ENCODE assay signal across 1 cellular context in the genomic region with DNA sequence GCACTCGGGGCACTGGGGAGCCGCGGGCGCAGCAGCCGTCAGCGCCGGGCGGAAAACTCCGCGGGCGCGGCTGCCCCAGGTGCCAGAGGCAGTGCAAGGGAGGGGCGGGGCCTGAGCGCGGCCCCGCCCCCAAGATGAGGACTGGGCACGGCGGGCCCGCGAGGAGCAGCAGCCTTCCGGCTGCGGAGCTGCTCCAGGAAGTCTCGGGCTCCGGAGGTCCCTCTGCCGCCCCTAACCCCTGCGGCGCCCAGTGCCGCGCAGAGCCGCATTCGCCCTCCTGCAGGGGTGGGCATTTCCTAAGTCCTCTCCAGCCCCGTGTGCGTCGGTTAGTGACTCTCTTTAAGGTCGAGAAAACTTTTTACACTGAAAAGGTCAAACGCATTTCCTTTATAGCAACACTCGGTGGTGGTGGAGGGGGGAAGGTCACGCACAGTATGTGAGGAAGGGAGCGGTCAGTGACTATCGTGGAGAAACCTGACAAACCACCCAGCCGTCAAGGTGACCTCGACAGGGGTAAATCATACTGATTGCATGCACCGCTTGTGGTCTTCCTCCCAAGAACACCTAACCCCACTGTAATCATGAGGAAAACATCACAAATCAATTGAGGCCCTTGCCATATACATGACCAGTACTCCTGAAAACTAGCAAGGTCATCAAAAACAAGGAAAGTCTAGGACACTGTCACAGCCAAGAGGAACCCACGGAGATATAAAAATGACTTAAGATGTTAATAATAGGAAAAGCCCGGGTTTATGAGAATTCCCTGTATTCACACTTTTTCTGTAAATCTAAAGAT.
TF ChIP-seq lines count a peak whose summit lies in the region.

TSS of gene ANXA11 (minus strand) at position 60 of the 799 bp plus-strand sequence. CDS start 32,676 bp downstream, outside the sequence.

TF ChIP-seq in K562, 482 proteins besides CTCF, POLR2A, EP300 and RAD21 (continued from another document and continues in another):
- TF ChIP-seq, protein P1, sequence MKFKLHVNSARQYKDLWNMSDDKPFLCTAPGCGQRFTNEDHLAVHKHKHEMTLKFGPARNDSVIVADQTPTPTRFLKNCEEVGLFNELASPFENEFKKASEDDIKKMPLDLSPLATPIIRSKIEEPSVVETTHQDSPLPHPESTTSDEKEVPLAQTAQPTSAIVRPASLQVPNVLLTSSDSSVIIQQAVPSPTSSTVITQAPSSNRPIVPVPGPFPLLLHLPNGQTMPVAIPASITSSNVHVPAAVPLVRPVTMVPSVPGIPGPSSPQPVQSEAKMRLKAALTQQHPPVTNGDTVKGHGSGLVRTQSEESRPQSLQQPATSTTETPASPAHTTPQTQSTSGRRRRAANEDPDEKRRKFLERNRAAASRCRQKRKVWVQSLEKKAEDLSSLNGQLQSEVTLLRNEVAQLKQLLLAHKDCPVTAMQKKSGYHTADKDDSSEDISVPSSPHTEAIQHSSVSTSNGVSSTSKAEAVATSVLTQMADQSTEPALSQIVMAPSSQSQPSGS (CRISPR knock-in tag; IDR thresholded peaks at IDR 0.05): no peak
- TF ChIP-seq RBBP5 (IDR thresholded peaks at IDR 0.05; ENCODE audit: borderline replicate concordance, insufficient read depth, low read length, poor library complexity, severe bottlenecking) (peak; percentile 63), MCM7 (IDR thresholded peaks at IDR 0.05) (no peak), CHD1 (IDR thresholded peaks at IDR 0.05; ENCODE audit: low read length) (no peak), RBM34 (IDR thresholded peaks at IDR 0.05; ENCODE audit: borderline replicate concordance, insufficient read depth, low read length) (no peak), ZBTB1 (CRISPR knock-in tag; IDR thresholded peaks at IDR 0.05; ENCODE audit: borderline replicate concordance, low read depth) (0 out of 2 replicates have a peak, but pooled peaks have one; percentile 61), GATAD2A (IDR thresholded peaks at IDR 0.05) (0 out of 2 replicates have a peak, but pooled peaks have one; percentile 52), ZNF134 (CRISPR knock-in tag; conservative IDR thresholded peaks at IDR 0.05) (no peak), ZNF695 (CRISPR knock-in tag; IDR thresholded peaks at IDR 0.05) (no peak), HNRNPL (IDR thresholded peaks at IDR 0.05; ENCODE audit: low read depth, low read length) (peak; percentile 91), ARID3B (CRISPR knock-in tag; IDR thresholded peaks at IDR 0.05; ENCODE audit: borderline replicate concordance) (0 out of 2 replicates have a peak, but pooled peaks have one; percentile 51), TOE1 (IDR thresholded peaks at IDR 0.05; ENCODE audit: borderline replicate concordance) (peak; percentile 64; the same call in 1 of the 2 replicates), TOE1 (CRISPR knock-in tag; IDR thresholded peaks at IDR 0.05; ENCODE audit: borderline replicate concordance, low read depth) (no peak), E2F6 (IDR thresholded peaks at IDR 0.05; ENCODE audit: borderline replicate concordance in 1 of 2, extremely low read depth in 1 of 2, insufficient read depth in 1 of 2, insufficient read length in 1 of 2, low read depth in 1 of 2, low read length in 1 of 2, poor library complexity in 1 of 2, severe bottlenecking in 1 of 2) (peak; percentile 28 to 51), SMARCE1 (IDR thresholded peaks at IDR 0.05) (peak; percentile 72), C11orf30 (IDR thresholded peaks at IDR 0.05; ENCODE audit: low read depth) (peak; percentile 98), ZNF444 (CRISPR knock-in tag; IDR thresholded peaks at IDR 0.05) (no peak), PHF8 (IDR thresholded peaks at IDR 0.05; ENCODE audit: borderline replicate concordance, low read length) (peak; percentile 97), ZNF79 (CRISPR knock-in tag; IDR thresholded peaks at IDR 0.05; ENCODE audit: low read depth) (no peak), ASH1L (IDR thresholded peaks at IDR 0.05; ENCODE audit: borderline replicate concordance, low read depth, partially characterized antibody) (peak; percentile 47), ETV6 (IDR thresholded peaks at IDR 0.05; ENCODE audit: borderline replicate concordance in 1 of 2, low read depth in 2 of 2, low read length in 1 of 2) (no peak), ETV6 (CRISPR knock-in tag; IDR thresholded peaks at IDR 0.05; ENCODE audit: borderline replicate concordance) (no peak), CTBP1 (IDR thresholded peaks at IDR 0.05; ENCODE audit: borderline replicate concordance) (peak; percentile 79; the same call in 1 of the 2 replicates), POLR3A (IDR thresholded peaks at IDR 0.05; ENCODE audit: borderline replicate concordance, extremely low read depth, insufficient read depth, insufficient read length) (no peak), FUS (optimal IDR thresholded peaks at IDR 0.05; ENCODE audit: low read depth, low read length) (no peak), PCBP2 (IDR thresholded peaks at IDR 0.05; ENCODE audit: low read depth, low read length, poor library complexity, severe bottlenecking) (no peak), MEF2D (tag; conservative IDR thresholded peaks at IDR 0.05; ENCODE audit: low read depth) (peak; percentile 46; the same call in 1 of the 2 replicates), ARID1B (IDR thresholded peaks at IDR 0.05) (peak; percentile 47; the same call in 1 of the 2 replicates), NRF1 (conservative IDR thresholded peaks at IDR 0.05 in 1 of 2, IDR thresholded peaks at IDR 0.05 in 1 of 2) (peak; percentile 56 to 61), ZNF184 (CRISPR knock-in tag; IDR thresholded peaks at IDR 0.05) (no peak), FOXJ2 (tag; IDR thresholded peaks at IDR 0.05) (no peak)
- TF ChIP-seq, protein P2, sequence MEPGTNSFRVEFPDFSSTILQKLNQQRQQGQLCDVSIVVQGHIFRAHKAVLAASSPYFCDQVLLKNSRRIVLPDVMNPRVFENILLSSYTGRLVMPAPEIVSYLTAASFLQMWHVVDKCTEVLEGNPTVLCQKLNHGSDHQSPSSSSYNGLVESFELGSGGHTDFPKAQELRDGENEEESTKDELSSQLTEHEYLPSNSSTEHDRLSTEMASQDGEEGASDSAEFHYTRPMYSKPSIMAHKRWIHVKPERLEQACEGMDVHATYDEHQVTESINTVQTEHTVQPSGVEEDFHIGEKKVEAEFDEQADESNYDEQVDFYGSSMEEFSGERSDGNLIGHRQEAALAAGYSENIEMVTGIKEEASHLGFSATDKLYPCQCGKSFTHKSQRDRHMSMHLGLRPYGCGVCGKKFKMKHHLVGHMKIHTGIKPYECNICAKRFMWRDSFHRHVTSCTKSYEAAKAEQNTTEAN (CRISPR knock-in tag; IDR thresholded peaks at IDR 0.05): 0 out of 2 replicates have a peak, but pooled peaks have one; percentile 37
- TF ChIP-seq, protein P3, sequence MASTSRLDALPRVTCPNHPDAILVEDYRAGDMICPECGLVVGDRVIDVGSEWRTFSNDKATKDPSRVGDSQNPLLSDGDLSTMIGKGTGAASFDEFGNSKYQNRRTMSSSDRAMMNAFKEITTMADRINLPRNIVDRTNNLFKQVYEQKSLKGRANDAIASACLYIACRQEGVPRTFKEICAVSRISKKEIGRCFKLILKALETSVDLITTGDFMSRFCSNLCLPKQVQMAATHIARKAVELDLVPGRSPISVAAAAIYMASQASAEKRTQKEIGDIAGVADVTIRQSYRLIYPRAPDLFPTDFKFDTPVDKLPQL (IDR thresholded peaks at IDR 0.05; ENCODE audit: extremely low read depth, insufficient read length): no peak
- TF ChIP-seq, protein P4, sequence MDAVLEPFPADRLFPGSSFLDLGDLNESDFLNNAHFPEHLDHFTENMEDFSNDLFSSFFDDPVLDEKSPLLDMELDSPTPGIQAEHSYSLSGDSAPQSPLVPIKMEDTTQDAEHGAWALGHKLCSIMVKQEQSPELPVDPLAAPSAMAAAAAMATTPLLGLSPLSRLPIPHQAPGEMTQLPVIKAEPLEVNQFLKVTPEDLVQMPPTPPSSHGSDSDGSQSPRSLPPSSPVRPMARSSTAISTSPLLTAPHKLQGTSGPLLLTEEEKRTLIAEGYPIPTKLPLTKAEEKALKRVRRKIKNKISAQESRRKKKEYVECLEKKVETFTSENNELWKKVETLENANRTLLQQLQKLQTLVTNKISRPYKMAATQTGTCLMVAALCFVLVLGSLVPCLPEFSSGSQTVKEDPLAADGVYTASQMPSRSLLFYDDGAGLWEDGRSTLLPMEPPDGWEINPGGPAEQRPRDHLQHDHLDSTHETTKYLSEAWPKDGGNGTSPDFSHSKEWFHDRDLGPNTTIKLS (IDR thresholded peaks at IDR 0.05; ENCODE audit: borderline replicate concordance, low read depth): 0 out of 2 replicates have a peak, but pooled peaks have one; percentile 45
- TF ChIP-seq, protein P5, sequence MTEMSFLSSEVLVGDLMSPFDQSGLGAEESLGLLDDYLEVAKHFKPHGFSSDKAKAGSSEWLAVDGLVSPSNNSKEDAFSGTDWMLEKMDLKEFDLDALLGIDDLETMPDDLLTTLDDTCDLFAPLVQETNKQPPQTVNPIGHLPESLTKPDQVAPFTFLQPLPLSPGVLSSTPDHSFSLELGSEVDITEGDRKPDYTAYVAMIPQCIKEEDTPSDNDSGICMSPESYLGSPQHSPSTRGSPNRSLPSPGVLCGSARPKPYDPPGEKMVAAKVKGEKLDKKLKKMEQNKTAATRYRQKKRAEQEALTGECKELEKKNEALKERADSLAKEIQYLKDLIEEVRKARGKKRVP (CRISPR knock-in tag; IDR thresholded peaks at IDR 0.05): no peak
- TF ChIP-seq, protein P6, sequence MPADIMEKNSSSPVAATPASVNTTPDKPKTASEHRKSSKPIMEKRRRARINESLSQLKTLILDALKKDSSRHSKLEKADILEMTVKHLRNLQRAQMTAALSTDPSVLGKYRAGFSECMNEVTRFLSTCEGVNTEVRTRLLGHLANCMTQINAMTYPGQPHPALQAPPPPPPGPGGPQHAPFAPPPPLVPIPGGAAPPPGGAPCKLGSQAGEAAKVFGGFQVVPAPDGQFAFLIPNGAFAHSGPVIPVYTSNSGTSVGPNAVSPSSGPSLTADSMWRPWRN (IDR thresholded peaks at IDR 0.05; ENCODE audit: low read depth): 0 out of 2 replicates have a peak, but pooled peaks have one; percentile 37
- TF ChIP-seq, protein P7, sequence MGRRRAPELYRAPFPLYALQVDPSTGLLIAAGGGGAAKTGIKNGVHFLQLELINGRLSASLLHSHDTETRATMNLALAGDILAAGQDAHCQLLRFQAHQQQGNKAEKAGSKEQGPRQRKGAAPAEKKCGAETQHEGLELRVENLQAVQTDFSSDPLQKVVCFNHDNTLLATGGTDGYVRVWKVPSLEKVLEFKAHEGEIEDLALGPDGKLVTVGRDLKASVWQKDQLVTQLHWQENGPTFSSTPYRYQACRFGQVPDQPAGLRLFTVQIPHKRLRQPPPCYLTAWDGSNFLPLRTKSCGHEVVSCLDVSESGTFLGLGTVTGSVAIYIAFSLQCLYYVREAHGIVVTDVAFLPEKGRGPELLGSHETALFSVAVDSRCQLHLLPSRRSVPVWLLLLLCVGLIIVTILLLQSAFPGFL (CRISPR knock-in tag; IDR thresholded peaks at IDR 0.05): 0 out of 2 replicates have a peak, but pooled peaks have one; percentile 74
- TF ChIP-seq, protein P8, sequence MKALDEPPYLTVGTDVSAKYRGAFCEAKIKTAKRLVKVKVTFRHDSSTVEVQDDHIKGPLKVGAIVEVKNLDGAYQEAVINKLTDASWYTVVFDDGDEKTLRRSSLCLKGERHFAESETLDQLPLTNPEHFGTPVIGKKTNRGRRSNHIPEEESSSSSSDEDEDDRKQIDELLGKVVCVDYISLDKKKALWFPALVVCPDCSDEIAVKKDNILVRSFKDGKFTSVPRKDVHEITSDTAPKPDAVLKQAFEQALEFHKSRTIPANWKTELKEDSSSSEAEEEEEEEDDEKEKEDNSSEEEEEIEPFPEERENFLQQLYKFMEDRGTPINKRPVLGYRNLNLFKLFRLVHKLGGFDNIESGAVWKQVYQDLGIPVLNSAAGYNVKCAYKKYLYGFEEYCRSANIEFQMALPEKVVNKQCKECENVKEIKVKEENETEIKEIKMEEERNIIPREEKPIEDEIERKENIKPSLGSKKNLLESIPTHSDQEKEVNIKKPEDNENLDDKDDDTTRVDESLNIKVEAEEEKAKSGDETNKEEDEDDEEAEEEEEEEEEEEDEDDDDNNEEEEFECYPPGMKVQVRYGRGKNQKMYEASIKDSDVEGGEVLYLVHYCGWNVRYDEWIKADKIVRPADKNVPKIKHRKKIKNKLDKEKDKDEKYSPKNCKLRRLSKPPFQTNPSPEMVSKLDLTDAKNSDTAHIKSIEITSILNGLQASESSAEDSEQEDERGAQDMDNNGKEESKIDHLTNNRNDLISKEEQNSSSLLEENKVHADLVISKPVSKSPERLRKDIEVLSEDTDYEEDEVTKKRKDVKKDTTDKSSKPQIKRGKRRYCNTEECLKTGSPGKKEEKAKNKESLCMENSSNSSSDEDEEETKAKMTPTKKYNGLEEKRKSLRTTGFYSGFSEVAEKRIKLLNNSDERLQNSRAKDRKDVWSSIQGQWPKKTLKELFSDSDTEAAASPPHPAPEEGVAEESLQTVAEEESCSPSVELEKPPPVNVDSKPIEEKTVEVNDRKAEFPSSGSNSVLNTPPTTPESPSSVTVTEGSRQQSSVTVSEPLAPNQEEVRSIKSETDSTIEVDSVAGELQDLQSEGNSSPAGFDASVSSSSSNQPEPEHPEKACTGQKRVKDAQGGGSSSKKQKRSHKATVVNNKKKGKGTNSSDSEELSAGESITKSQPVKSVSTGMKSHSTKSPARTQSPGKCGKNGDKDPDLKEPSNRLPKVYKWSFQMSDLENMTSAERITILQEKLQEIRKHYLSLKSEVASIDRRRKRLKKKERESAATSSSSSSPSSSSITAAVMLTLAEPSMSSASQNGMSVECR (CRISPR knock-in tag; IDR thresholded peaks at IDR 0.05): no peak
